In genomic region chr13:29543230-29544215, GRCh38 we compare ENCODE assay signal across 9 cellular contexts. TPM values are rescaled to one million over a fixed set of nuclear protein-coding genes. Genes with fewer than 3 reads are reported as not detected.
DNase-seq lines count a peak whose midpoint lies in the region; ATAC-seq and TF ChIP-seq lines count a peak whose summit lies in the region.
"Had no signal": no experiment of that assay in that cellular context is flagged by ENCODE, and none has a peak within 500 bp of the region (broad histone marks: within the 10 kb centered on the region; RNA-seq: fewer than 3 reads in every experiment).

No MANE protein-coding gene starts in this region.

- TF ChIP-seq CTCF in Loucy (conservative IDR thresholded peaks at IDR 0.05; ENCODE audit: low read length) (peak; percentile 29; the same call in 1 of the 2 replicates), left ventricle myocardium inferior (IDR thresholded peaks at IDR 0.05; ENCODE audit: borderline replicate concordance) (no peak), testis (IDR thresholded peaks at IDR 0.05) (no peak)

- DNase-seq in activated naive CD8-positive, alpha-beta T cell treated with anti-CD3 and anti-CD28 coated beads, Interleukin-2, amount 10 ng/mL, durations not matched to agents 7 days and 5 days, result no peak
- peak; percentile 51 to 68 for DNase-seq in stimulated activated CD4-positive, alpha-beta T cell treated with anti-CD3 and anti-CD28 coated beads, Interleukin-2, amount 100 ng/mL, for 24 hours
- DNase-seq in left ventricle myocardium inferior (no peak), COLO668 (lab: John Stamatoyannopoulos, UW; ENCODE audit: unreplicated experiment) (no peak), testis (no peak)
- DNase-seq: heart right ventricle had no signal

- no peak for TF ChIP-seq POLR2A in testis (IDR thresholded peaks at IDR 0.05)

- H3K4me3 ChIP-seq in Loucy (ENCODE audit: low read length, poor library complexity, severe bottlenecking) (no peak overlapping the region), left ventricle myocardium inferior (no peak overlapping the region), testis (no peak overlapping the region)
- H3K4me3 ChIP-seq: heart right ventricle had no signal

- H4K20me1 ChIP-seq in Loucy (ENCODE audit: insufficient read depth, low read length, poor library complexity, severe bottlenecking), result peaks cover 53% of the 10 kb centered on the region

- intact Hi-C loops in left ventricle myocardium inferior (cut with micrococcal nuclease) (no loop called here), testis (cut with DNase I; ENCODE audit: low total_unique reads) (no loop called here)

- no peak overlapping the region for H3K27ac ChIP-seq in left ventricle myocardium inferior (replicated peaks)
- no peak overlapping the region for H3K27ac ChIP-seq in testis
- H3K27ac ChIP-seq: heart right ventricle had no signal

- H3K36me3 ChIP-seq in Loucy (ENCODE audit: insufficient read depth, low read length) (peaks cover 56% of the 10 kb centered on the region; the same call in 1 of the 2 replicates), left ventricle myocardium inferior (no peaks in the 10 kb centered on the region), testis (ENCODE audit: low read depth, missing control alignments) (no peaks in the 10 kb centered on the region)

- H3K9me3 Mint-ChIP-seq in activated naive CD8-positive, alpha-beta T cell treated with anti-CD3 and anti-CD28 coated beads, Interleukin-2, amount 10 ng/mL, durations not matched to agents 7 days and 5 days, result no peaks in the 10 kb centered on the region

- H3K9ac ChIP-seq in Loucy (ENCODE audit: low read depth, low read length, poor library complexity, severe bottlenecking), result no peak overlapping the region

- no peaks in the 10 kb centered on the region for H3K9me3 ChIP-seq in Loucy (ENCODE audit: insufficient read depth, low read depth, low read length)
- no peaks in the 10 kb centered on the region for H3K9me3 ChIP-seq in left ventricle myocardium inferior (replicated peaks)
- no peaks in the 10 kb centered on the region for H3K9me3 ChIP-seq in testis
- H3K9me3 ChIP-seq: heart right ventricle had no signal

- peaks cover 23% of the 10 kb centered on the region for H3K4me1 Mint-ChIP-seq in activated naive CD8-positive, alpha-beta T cell treated with anti-CD3 and anti-CD28 coated beads, Interleukin-2, amount 10 ng/mL, durations not matched to agents 7 days and 5 days

- H3K36me3 Mint-ChIP-seq in activated naive CD8-positive, alpha-beta T cell treated with anti-CD3 and anti-CD28 coated beads, Interleukin-2, amount 10 ng/mL, durations not matched to agents 7 days and 5 days, result peaks cover 9% of the 10 kb centered on the region

- H3K4me1 ChIP-seq in Loucy (ENCODE audit: insufficient read depth, low read length, poor library complexity, severe bottlenecking) (no peaks in the 10 kb centered on the region), left ventricle myocardium inferior (peaks cover 13% of the 10 kb centered on the region), testis (no peaks in the 10 kb centered on the region)

- no peak overlapping the region for H3K27ac Mint-ChIP-seq in activated naive CD8-positive, alpha-beta T cell treated with anti-CD3 and anti-CD28 coated beads, Interleukin-2, amount 10 ng/mL, durations not matched to agents 7 days and 5 days

- H3F3A ChIP-seq in Loucy (ENCODE audit: low read depth), result no peaks in the 10 kb centered on the region

- H3K27me3 Mint-ChIP-seq in activated naive CD8-positive, alpha-beta T cell treated with anti-CD3 and anti-CD28 coated beads, Interleukin-2, amount 10 ng/mL, durations not matched to agents 7 days and 5 days, result no peaks in the 10 kb centered on the region

- WGBS in testis, 2 donors, result 87 to 88% methylated on average over 14 to 16 of the region's 16 CpGs

- H3K4me2 ChIP-seq in Loucy (ENCODE audit: low read depth, low read length, poor library complexity, severe bottlenecking), result no peak overlapping the region

- POLR2A ChIA-PET in activated naive CD8-positive, alpha-beta T cell treated with anti-CD3 and anti-CD28 coated beads, Interleukin-2, amount 10 ng/mL, durations not matched to agents 7 days and 5 days (lab: Charles Lee), result interaction anchor here (0.7 kb wide), 1 partner anchor 1917 kb away, joined by 3 read pairs; no protein-coding TSS in a partner anchor

- H3K79me2 ChIP-seq in Loucy (ENCODE audit: insufficient read depth, low read length), result peaks cover 87% of the 10 kb centered on the region

- ATAC-seq in GM18502 (IDR thresholded peaks at IDR 0.05; ENCODE audit: poor library complexity, unreplicated experiment) (peak; percentile 100), GM21825 (IDR thresholded peaks at IDR 0.05; ENCODE audit: unreplicated experiment) (peak; percentile 99)
- peak; percentile 45 for ATAC-seq in activated naive CD8-positive, alpha-beta T cell treated with anti-CD3 and anti-CD28 coated beads, Interleukin-2, amount 10 ng/mL, durations not matched to agents 7 days and 5 days (ENCODE audit: low read depth)

- no peak overlapping the region for H2AFZ ChIP-seq in Loucy (ENCODE audit: low read length)

- no peak overlapping the region for H3K4me3 Mint-ChIP-seq in activated naive CD8-positive, alpha-beta T cell treated with anti-CD3 and anti-CD28 coated beads, Interleukin-2, amount 10 ng/mL, durations not matched to agents 7 days and 5 days

- H3K27me3 ChIP-seq in Loucy (ENCODE audit: insufficient read depth, low read length, poor library complexity, severe bottlenecking) (no peaks in the 10 kb centered on the region), left ventricle myocardium inferior (ENCODE audit: low read depth) (no peaks in the 10 kb centered on the region), testis (no peaks in the 10 kb centered on the region)
- H3K27me3 ChIP-seq: heart right ventricle had no signal

- no peaks in the 10 kb centered on the region for H3K9me2 ChIP-seq in Loucy (replicated peaks; ENCODE audit: low read depth, low read length)

RNA-seq across cellular contexts. Expression of gene SLC7A1, which starts 52.0 kb away (rescaled TPM):
- total RNA-seq in activated naive CD8-positive, alpha-beta T cell treated with anti-CD3 and anti-CD28 coated beads, Interleukin-2, amount 10 ng/mL, durations not matched to agents 7 days and 5 days, result 10 to 100 TPM; 62.8 to 68.2 TPM
- total RNA-seq in left ventricle myocardium inferior, result 10.3 TPM
- total RNA-seq in testis, result 10 to 100 TPM; 21.4 to 35.7 TPM
- 27.0 TPM for polyA plus RNA-seq in testis (ENCODE audit: insufficient read depth, low read depth, low replicate concordance)

Comparison
In these comparisons a context has a peak if more than half of its experiments do, and no peak if none do; other contexts are left out.
1. ATAC-seq: peak in every context shown above with its lines; median percentile 100 in GM18502; 99 in GM21825; 45 in activated naive CD8-positive, alpha-beta T cell treated with anti-CD3 and anti-CD28 coated beads, Interleukin-2, amount 10 ng/mL, durations not matched to agents 7 days and 5 days.
2. DNase-seq: peak in stimulated activated CD4-positive, alpha-beta T cell treated with anti-CD3 and anti-CD28 coated beads, Interleukin-2, amount 100 ng/mL, for 24 hours (2 of 2); none in activated naive CD8-positive, alpha-beta T cell treated with anti-CD3 and anti-CD28 coated beads, Interleukin-2, amount 10 ng/mL, durations not matched to agents 7 days and 5 days (single experiment), left ventricle myocardium inferior (single experiment), COLO668 (single experiment) and testis (single experiment).